25 cellular contexts compared by ENCODE assay signal in genomic region chr19:715347-715746, GRCh38. TPM values are rescaled to one million over a fixed set of nuclear protein-coding genes. Genes with fewer than 3 reads are reported as not detected.
"Had no signal": no experiment of that assay in that cellular context is flagged by ENCODE, and none has a peak within 500 bp of the region (broad histone marks: within the 10 kb centered on the region; RNA-seq: fewer than 3 reads in every experiment).

No MANE protein-coding gene starts in this region.

- H3K27ac Mint-ChIP-seq: naive thymus-derived CD4-positive, alpha-beta T cell; progenitor cell of endocrine pancreas; stimulated activated effector memory CD8-positive, alpha-beta T cell treated with anti-CD3 and anti-CD28 coated beads, Interleukin-12 subunit alpha, Interleukin-12 subunit beta, amount 100 ng/mL, for 72 hours had no signal

- H3K4me1 Mint-ChIP-seq: stimulated activated effector memory CD8-positive, alpha-beta T cell treated with anti-CD3 and anti-CD28 coated beads, Interleukin-12 subunit alpha, Interleukin-12 subunit beta, amount 100 ng/mL, for 72 hours had no signal

- H3K27me3 Mint-ChIP-seq: progenitor cell of endocrine pancreas had no signal

- FAIRE-seq: frontal cortex, islet of Langerhans, pancreas had no signal

- H3K4me1 ChIP-seq: pancreas had no signal

- H3K36me3 Mint-ChIP-seq: stimulated activated effector memory CD8-positive, alpha-beta T cell treated with anti-CD3 and anti-CD28 coated beads, Interleukin-12 subunit alpha, Interleukin-12 subunit beta, amount 100 ng/mL, for 72 hours had no signal

- H3K27me3 ChIP-seq: pancreas, uterus had no signal

- ATAC-seq: esophagus mucosa; heart right ventricle; naive thymus-derived CD4-positive, alpha-beta T cell; pancreas; right cardiac atrium; stimulated activated effector memory CD8-positive, alpha-beta T cell treated with anti-CD3 and anti-CD28 coated beads, Interleukin-12 subunit alpha, Interleukin-12 subunit beta, amount 100 ng/mL, for 72 hours; stimulated activated naive CD8-positive, alpha-beta T cell treated with anti-CD3 and anti-CD28 coated beads, Interleukin-15, Interleukin-2, amounts not matched to agents 100 U/mL and 50 U/mL, for 24 hours had no signal

- H3K36me3 ChIP-seq: neutrophil, pancreas, upper lobe of left lung, uterus had no signal

- H3K4me3 Mint-ChIP-seq: naive thymus-derived CD4-positive, alpha-beta T cell; stimulated activated effector memory CD8-positive, alpha-beta T cell treated with anti-CD3 and anti-CD28 coated beads, Interleukin-12 subunit alpha, Interleukin-12 subunit beta, amount 100 ng/mL, for 72 hours had no signal

- H3K27ac ChIP-seq: coronary artery, heart right ventricle, neutrophil, pancreas, suprapubic skin, tibial artery, upper lobe of left lung, uterus had no signal

- DNase-seq: effector CD8-positive, alpha-beta T cell; heart right ventricle; hypothalamus; kidney glomerular epithelial cell; mesendoderm; naive thymus-derived CD4-positive, alpha-beta T cell; pancreas; right cardiac atrium; stimulated activated CD4-positive, alpha-beta T cell treated with anti-CD3 and anti-CD28 coated beads, Interleukin-2, amount 100 ng/mL, for 48 hours; stimulated activated CD8-positive, alpha-beta memory T cell treated with anti-CD3 and anti-CD28 coated beads, Interleukin-4, amount 100 ng/mL, for 48 hours; stimulated activated naive CD8-positive, alpha-beta T cell treated with anti-CD3 and anti-CD28 coated beads, Interleukin-15, Interleukin-2, amounts not matched to agents 100 U/mL and 50 U/mL, for 24 hours; tibial artery; upper lobe of left lung; uterus had no signal

- H3K9me3 ChIP-seq: neutrophil, pancreas, suprapubic skin, upper lobe of left lung, uterus had no signal

- H3K4me3 ChIP-seq: coronary artery, heart right ventricle, pancreas, smooth muscle cell, suprapubic skin, tibial artery, upper lobe of left lung, uterus had no signal

- H3K4me2 ChIP-seq: smooth muscle cell had no signal

RNA-seq across cellular contexts. Expression of gene PALM, which starts 6.6 kb away (rescaled TPM):
- polyA plus RNA-seq: naive thymus-derived CD4-positive, alpha-beta T cell had no signal

RNA-seq across cellular contexts. Expression of gene PRSS57, which starts 20.1 kb away (rescaled TPM):
- polyA plus RNA-seq: fibroblast of lung; naive thymus-derived CD4-positive, alpha-beta T cell; neural cell; pancreas; right cardiac atrium; smooth muscle cell had no signal

RNA-seq across cellular contexts. Expression of gene MISP, which starts 35.6 kb away (rescaled TPM):
- polyA plus RNA-seq: fibroblast of lung; naive thymus-derived CD4-positive, alpha-beta T cell had no signal
